21 cellular contexts compared by ENCODE assay signal in genomic region chr11:71499125-71499524, GRCh38. TPM values are rescaled to one million over a fixed set of nuclear protein-coding genes. Genes with fewer than 3 reads are reported as not detected.
DNase-seq lines count a peak whose midpoint lies in the region; TF ChIP-seq lines count a peak whose summit lies in the region.
"Had no signal": no experiment of that assay in that cellular context is flagged by ENCODE, and none has a peak within 500 bp of the region (broad histone marks: within the 10 kb centered on the region; RNA-seq: fewer than 3 reads in every experiment).

No MANE protein-coding gene starts in this region.

- DNase-seq in T-helper 1 cell = no peak
- peak; percentile 84 for DNase-seq in Jurkat, Clone E6-1 (ENCODE audit: low read depth, low spot score)
- no peak for DNase-seq in T-helper 2 cell treated with Interferon-gamma antibody and Interleukin-4, amounts not matched to agents 5 μg/mL and 100 μg/mL, for 36 hours (ENCODE audit: low spot score)
- DNase-seq in osteocyte (ENCODE audit: extremely low spot score, unreplicated experiment) = peak; percentile 69
- no peak for DNase-seq in NK-92 (lab: John Stamatoyannopoulos, UW; ENCODE audit: unreplicated experiment)
- no peak for DNase-seq in uterus
- DNase-seq in esophagus muscularis mucosa (ENCODE audit: extremely low spot score) = no peak
- DNase-seq: amniotic stem cell, colonic mucosa, NCI-H69, RPMI8226, thyroid gland had no signal

- no peak for TF ChIP-seq EP300 in esophagus muscularis mucosa (IDR thresholded peaks at IDR 0.05)

- no peaks in the 10 kb centered on the region for H3K9me3 Mint-ChIP-seq in T-helper 1 cell treated with Interleukin-12 subunit alpha and Interleukin-12 subunit beta and Interleukin-4 antibody, amounts not matched to agents 30 μg/mL and 1 μg/mL, for 36 hours
- no peaks in the 10 kb centered on the region for H3K9me3 Mint-ChIP-seq in T-helper 2 cell treated with Interferon-gamma antibody and Interleukin-4, amounts not matched to agents 5 μg/mL and 100 μg/mL, for 36 hours
- H3K9me3 Mint-ChIP-seq in osteocyte (ENCODE audit: unreplicated experiment) = no peaks in the 10 kb centered on the region
- H3K9me3 Mint-ChIP-seq: CD4-positive, alpha-beta T cell had no signal

- H3K27ac ChIP-seq in uterus = no peak overlapping the region
- H3K27ac ChIP-seq in esophagus muscularis mucosa (replicated peaks in 1 of 4) = no peak overlapping the region
- H3K27ac ChIP-seq: colonic mucosa, right lobe of liver, thyroid gland had no signal

- H3K27me3 Mint-ChIP-seq in T-helper 1 cell treated with Interleukin-12 subunit alpha and Interleukin-12 subunit beta and Interleukin-4 antibody, amounts not matched to agents 30 μg/mL and 1 μg/mL, for 36 hours (ENCODE audit: low read depth) = no peaks in the 10 kb centered on the region
- H3K27me3 Mint-ChIP-seq in T-helper 2 cell treated with Interferon-gamma antibody and Interleukin-4, amounts not matched to agents 5 μg/mL and 100 μg/mL, for 36 hours (ENCODE audit: low read depth) = no peaks in the 10 kb centered on the region
- no peaks in the 10 kb centered on the region for H3K27me3 Mint-ChIP-seq in osteocyte (ENCODE audit: unreplicated experiment)
- H3K27me3 Mint-ChIP-seq: CD4-positive, alpha-beta T cell had no signal

- no peak for TF ChIP-seq POLR2A in uterus (IDR thresholded peaks at IDR 0.05)
- TF ChIP-seq POLR2A in esophagus muscularis mucosa (IDR thresholded peaks at IDR 0.05; ENCODE audit: low read depth) = no peak

- intact Hi-C loops in uterus (cut with DNase I; ENCODE audit: low total_unique reads) = no loop called here
- intact Hi-C loops in esophagus muscularis mucosa (cut with DNase I) = no loop called here

- H3K4me3 Mint-ChIP-seq in T-helper 1 cell treated with Interleukin-12 subunit alpha and Interleukin-12 subunit beta and Interleukin-4 antibody, amounts not matched to agents 30 μg/mL and 1 μg/mL, for 36 hours = peak overlapping the region; percentile 8
- no peak overlapping the region for H3K4me3 Mint-ChIP-seq in T-helper 2 cell treated with Interferon-gamma antibody and Interleukin-4, amounts not matched to agents 5 μg/mL and 100 μg/mL, for 36 hours
- no peak overlapping the region for H3K4me3 Mint-ChIP-seq in osteocyte (ENCODE audit: unreplicated experiment)
- H3K4me3 Mint-ChIP-seq: CD4-positive, alpha-beta T cell; GM23338 had no signal

- peaks cover 40% of the 10 kb centered on the region for H3K36me3 Mint-ChIP-seq in T-helper 1 cell treated with Interleukin-12 subunit alpha and Interleukin-12 subunit beta and Interleukin-4 antibody, amounts not matched to agents 30 μg/mL and 1 μg/mL, for 36 hours (ENCODE audit: low read depth)
- peaks cover 53% of the 10 kb centered on the region for H3K36me3 Mint-ChIP-seq in T-helper 2 cell treated with Interferon-gamma antibody and Interleukin-4, amounts not matched to agents 5 μg/mL and 100 μg/mL, for 36 hours (ENCODE audit: low read depth)
- peaks cover 54% of the 10 kb centered on the region for H3K36me3 Mint-ChIP-seq in osteocyte (ENCODE audit: unreplicated experiment)

- H3K4me1 Mint-ChIP-seq in T-helper 1 cell treated with Interleukin-12 subunit alpha and Interleukin-12 subunit beta and Interleukin-4 antibody, amounts not matched to agents 30 μg/mL and 1 μg/mL, for 36 hours (ENCODE audit: low read depth) = peaks cover 4% of the 10 kb centered on the region
- peaks cover 6% of the 10 kb centered on the region for H3K4me1 Mint-ChIP-seq in T-helper 2 cell treated with Interferon-gamma antibody and Interleukin-4, amounts not matched to agents 5 μg/mL and 100 μg/mL, for 36 hours (ENCODE audit: low read depth)
- peaks cover 9% of the 10 kb centered on the region for H3K4me1 Mint-ChIP-seq in osteocyte (ENCODE audit: unreplicated experiment)

- H3K4me3 ChIP-seq in Jurkat, Clone E6-1 (ENCODE audit: low read length) = no peak overlapping the region
- H3K4me3 ChIP-seq in uterus (no peak overlapping the region), esophagus muscularis mucosa (no peak overlapping the region)
- H3K4me3 ChIP-seq: colonic mucosa, GM23338, lung, right lobe of liver, thyroid gland had no signal

- no peaks in the 10 kb centered on the region for H3K27me3 ChIP-seq in uterus
- no peaks in the 10 kb centered on the region for H3K27me3 ChIP-seq in esophagus muscularis mucosa
- H3K27me3 ChIP-seq: colonic mucosa, right lobe of liver, thyroid gland had no signal

- no peak for TF ChIP-seq CTCF in osteocyte (IDR thresholded peaks at IDR 0.05)
- no peak for TF ChIP-seq CTCF in uterus (IDR thresholded peaks at IDR 0.05)
- no peak for TF ChIP-seq CTCF in esophagus muscularis mucosa (IDR thresholded peaks at IDR 0.05)

- 81% methylated on average over 13 of the region's 13 CpGs for WGBS in esophagus muscularis mucosa

- H3K9me3 ChIP-seq in uterus = no peaks in the 10 kb centered on the region
- no peaks in the 10 kb centered on the region for H3K9me3 ChIP-seq in esophagus muscularis mucosa
- H3K9me3 ChIP-seq: colonic mucosa, right lobe of liver, thyroid gland had no signal

- H3K36me3 ChIP-seq in uterus (no peaks in the 10 kb centered on the region), esophagus muscularis mucosa (peaks cover 60 to 95% (median 81%) of the 10 kb centered on the region in 4 donors)

- H3K4me1 ChIP-seq in uterus = no peaks in the 10 kb centered on the region
- peaks cover 0 to under 1% (median 0%) of the 10 kb centered on the region in 4 donors for H3K4me1 ChIP-seq in esophagus muscularis mucosa
- H3K4me1 ChIP-seq: colonic mucosa had no signal

- peak overlapping the region; percentile 62 for H3K27ac Mint-ChIP-seq in T-helper 1 cell treated with Interleukin-12 subunit alpha and Interleukin-12 subunit beta and Interleukin-4 antibody, amounts not matched to agents 30 μg/mL and 1 μg/mL, for 36 hours
- H3K27ac Mint-ChIP-seq in T-helper 2 cell treated with Interferon-gamma antibody and Interleukin-4, amounts not matched to agents 5 μg/mL and 100 μg/mL, for 36 hours = peak overlapping the region; percentile 71
- H3K27ac Mint-ChIP-seq in osteocyte (ENCODE audit: unreplicated experiment) = no peak overlapping the region
- H3K27ac Mint-ChIP-seq: CD4-positive, alpha-beta T cell; GM23338 had no signal

RNA-seq across cellular contexts. Expression of gene KRTAP5-7, which starts 27.9 kb away (rescaled TPM):
- polyA plus RNA-seq in Jurkat, Clone E6-1 (2012; ENCODE audit: insufficient read depth, insufficient read length) = not detected
- not detected in 2 replicates for total RNA-seq in osteocyte
- total RNA-seq in uterus = under 1 TPM in 1 of 4 donors, not detected in 3; 0.95 TPM
- total RNA-seq in esophagus muscularis mucosa = not detected
- total RNA-seq: CD4-positive, alpha-beta T cell; epithelial cell of proximal tubule; glomerular endothelial cell; GM23338; MCF 10A had no signal
- polyA plus RNA-seq: GM23338 had no signal

RNA-seq across cellular contexts. Expression of gene KRTAP5-8, which starts 38.7 kb away (rescaled TPM):
- polyA plus RNA-seq in Jurkat, Clone E6-1 (2012; ENCODE audit: insufficient read depth, insufficient read length) = not detected
- total RNA-seq in osteocyte = not detected in 2 replicates
- under 1 TPM in 1 of 4 donors, not detected in 3; 0.64 TPM for total RNA-seq in uterus
- not detected for total RNA-seq in esophagus muscularis mucosa
- total RNA-seq: CD4-positive, alpha-beta T cell; epithelial cell of proximal tubule; glomerular endothelial cell; GM23338; MCF 10A had no signal
- polyA plus RNA-seq: GM23338, neural cell had no signal

RNA-seq across cellular contexts. Expression of gene NADSYN1, which starts 46.1 kb away (rescaled TPM):
- polyA plus RNA-seq in Jurkat, Clone E6-1 (2012; ENCODE audit: insufficient read depth, insufficient read length) = 47.8 TPM
- 51.0 and 55.4 TPM in 2 replicates for total RNA-seq in osteocyte
- total RNA-seq in uterus = 10 to 100 TPM; 20.0 to 73.0 (median 32.8) TPM
- total RNA-seq in esophagus muscularis mucosa = 10 to 100 TPM; 38.4 to 44.4 (median 42.2) TPM

RNA-seq across cellular contexts. Expression of gene KRTAP5-9, which starts 49.1 kb away (rescaled TPM):
- polyA plus RNA-seq in Jurkat, Clone E6-1 (2012; ENCODE audit: insufficient read depth, insufficient read length) = not detected
- total RNA-seq in osteocyte (not detected in 2 replicates), uterus (not detected), esophagus muscularis mucosa (not detected)
- total RNA-seq: epithelial cell of proximal tubule, glomerular endothelial cell, GM23338, MCF 10A had no signal
- polyA plus RNA-seq: neural cell had no signal

RNA-seq across cellular contexts. Expression of gene DHCR7, which starts 50.9 kb away (rescaled TPM):
- 84.4 TPM for polyA plus RNA-seq in Jurkat, Clone E6-1 (2012; ENCODE audit: insufficient read depth, insufficient read length)
- 29.8 and 30.2 TPM in 2 replicates for total RNA-seq in osteocyte
- 10 to 100 TPM in 3 of 4 donors, 1 to 10 TPM in 1; 7.1 to 24.1 (median 17.8) TPM for total RNA-seq in uterus
- total RNA-seq in esophagus muscularis mucosa = 1 to 10 TPM; 5.8 to 9.5 (median 9.2) TPM

Comparison
In these comparisons a context has a peak if more than half of its experiments do, and no peak if none do; other contexts are left out.
1. DNase-seq: peak in Jurkat, Clone E6-1 (single experiment) and osteocyte (single experiment); none in T-helper 1 cell (0 of 5), T-helper 2 cell treated with Interferon-gamma antibody and Interleukin-4, amounts not matched to agents 5 μg/mL and 100 μg/mL, for 36 hours (single experiment), NK-92 (single experiment), uterus (0 of 2) and esophagus muscularis mucosa (single experiment).